8 cellular contexts compared by ENCODE assay signal in genomic region chr11:1572200-1573076, GRCh38. TPM values are rescaled to one million over a fixed set of nuclear protein-coding genes. Genes with fewer than 3 reads are reported as not detected.
DNase-seq lines count a peak whose midpoint lies in the region; ATAC-seq and TF ChIP-seq lines count a peak whose summit lies in the region.

DUSP8 (minus strand) TSS chr11:1572271; CDS start chr11:1565826, 6,445 bp downstream.

- ATAC-seq in GM19372 (IDR thresholded peaks at IDR 0.05; ENCODE audit: low read depth, unreplicated experiment), result peak; percentile 58
- ATAC-seq in naive thymus-derived CD8-positive, alpha-beta T cell, result peak; percentile 52 to 67

- peaks cover 0 to 8% (median 3%) of the 10 kb centered on the region in 5 donors for H3K27me3 Mint-ChIP-seq in naive thymus-derived CD8-positive, alpha-beta T cell

- peak within 1 kb of the TSS in 9 of 10 donors; percentile 27 to 95 (median 87) for H3K27ac Mint-ChIP-seq in naive thymus-derived CD8-positive, alpha-beta T cell

- POLR2A ChIA-PET in naive thymus-derived CD8-positive, alpha-beta T cell (lab: Charles Lee), result interaction anchor here (0.8 to 3.7 kb wide), 4 partner anchors 16 to 263 kb away, joined by 3 to 28 read pairs (median 4); partner anchors contain the start of gene TOLLIP

- peaks cover 12 to 34% (median 23%) of the 10 kb centered on the region in 4 donors for H3K4me1 Mint-ChIP-seq in naive thymus-derived CD8-positive, alpha-beta T cell

- no peaks in the 10 kb centered on the region for H3K36me3 Mint-ChIP-seq in naive thymus-derived CD8-positive, alpha-beta T cell

- TF ChIP-seq CTCF in AG09309 (IDR thresholded peaks at IDR 0.05; ENCODE audit: control insufficient read depth, insufficient read depth, low read depth, low read length, missing control alignments) (no peak), fibroblast of pulmonary artery (IDR thresholded peaks at IDR 0.05; ENCODE audit: low read length, missing control alignments) (no peak)

- no peaks in the 10 kb centered on the region for H3K9me3 Mint-ChIP-seq in naive thymus-derived CD8-positive, alpha-beta T cell

- H3K4me3 ChIP-seq in AG09309 (ENCODE audit: control insufficient read depth, low read depth, low read length) (peak within 1 kb of the TSS; percentile 23), fibroblast of pulmonary artery (replicated peaks; ENCODE audit: low read depth, low read length) (peak within 1 kb of the TSS; percentile 55)
- peak within 1 kb of the TSS; percentile 18 for H3K4me3 ChIP-seq in Jurkat, Clone E6-1 (ENCODE audit: low read length)

- DNase-seq in AG09309 (ENCODE audit: low read depth), result no peak
- peak; percentile 56 for DNase-seq in Jurkat, Clone E6-1 (ENCODE audit: low read depth, low spot score)
- peak; percentile 87 for DNase-seq in RPMI8226
- DNase-seq in activated gamma-delta T cell (lab: John Stamatoyannopoulos, UW), result peak; percentile 96
- DNase-seq in fibroblast of pulmonary artery (ENCODE audit: low read depth), result peak; percentile 82
- DNase-seq in naive thymus-derived CD8-positive, alpha-beta T cell, result peak; percentile 90 to 98 (median 95)
- peak; percentile 87 to 92 for DNase-seq in stimulated activated CD8-positive, alpha-beta memory T cell treated with anti-CD3 and anti-CD28 coated beads, Interleukin-7, amount 100 ng/mL, for 4 hours (ENCODE audit: low read depth in 2 of 2)

- peak within 1 kb of the TSS; percentile 64 to 93 (median 80) for H3K4me3 Mint-ChIP-seq in naive thymus-derived CD8-positive, alpha-beta T cell

RNA-seq across cellular contexts. Expression of gene DUSP8, which starts in this region (rescaled TPM):
- polyA plus RNA-seq in Jurkat, Clone E6-1 (2012; ENCODE audit: insufficient read depth, insufficient read length), result 3.0 TPM
- 1 to 10 TPM; 3.1 to 5.1 TPM for total RNA-seq in naive thymus-derived CD8-positive, alpha-beta T cell
- under 1 TPM in 2 of 3 donors, not detected in 1; 0.17 to 0.39 TPM for polyA plus RNA-seq in naive thymus-derived CD8-positive, alpha-beta T cell
